8 cellular contexts compared by ENCODE assay signal in genomic region chr17:21252875-21253645, GRCh38. TPM values are rescaled to one million over a fixed set of nuclear protein-coding genes. Genes with fewer than 3 reads are reported as not detected.
DNase-seq lines count a peak whose midpoint lies in the region; ATAC-seq and TF ChIP-seq lines count a peak whose summit lies in the region.

NATD1 (minus strand) TSS chr17:21253410; CDS start chr17:21253264, 146 bp downstream.

- peaks cover 0 to 3% of the 10 kb centered on the region in 2 donors for H3K4me1 ChIP-seq in aorta (ENCODE audit: control insufficient read depth in 1 of 2, insufficient read depth in 2 of 2, low read length in 2 of 2)

- no peaks in the 10 kb centered on the region for H3K27me3 ChIP-seq in aorta (ENCODE audit: control insufficient read depth in 1 of 2, insufficient read depth in 2 of 2, low read length in 1 of 2)

- H3K9me3 ChIP-seq in aorta (ENCODE audit: control insufficient read depth, low read length) = no peaks in the 10 kb centered on the region

- peak; percentile 81 for ATAC-seq in aorta (ENCODE audit: low FRiP score)

- in situ Hi-C loops in astrocyte of the cerebellum (cut with HindIII; ENCODE audit: low sequenced_read_pairs) = no loop called here

- WGBS in aorta, 2 donors = 0 to 1% methylated on average over 51 to 113 of the region's 113 CpGs

- H3K4me3 ChIP-seq in astrocyte of the cerebellum (ENCODE audit: low read depth, low read length) = peak within 1 kb of the TSS; percentile 61
- peak within 1 kb of the TSS; percentile 59 for H3K4me3 ChIP-seq in retinal pigment epithelial cell (ENCODE audit: low read length)
- peak within 1 kb of the TSS; percentile 86 to 95 for H3K4me3 ChIP-seq in aorta (ENCODE audit: low read length in 2 of 2)

- peak; percentile 95 for DNase-seq in GM03348 (ENCODE audit: low spot score)
- peak; percentile 77 for DNase-seq in HCEC 1CT
- DNase-seq in NCI-H1048 (lab: John Stamatoyannopoulos, UW) = peak; percentile 63
- peak; percentile 71 for DNase-seq in T-helper 9 cell
- peak; percentile 47 for DNase-seq in astrocyte of the cerebellum (ENCODE audit: low read depth)
- peak; percentile 75 to 84 for DNase-seq in hippocampal formation (lab: John Stamatoyannopoulos, UW)
- DNase-seq in retinal pigment epithelial cell (ENCODE audit: low read depth) = peak; percentile 38
- DNase-seq in aorta = peak; percentile 94

- H3K27ac ChIP-seq in aorta (ENCODE audit: low read depth in 1 of 2, low read length in 2 of 2) = peak within 1 kb of the TSS in 1 of 2 donors; percentile 72

- TF ChIP-seq CTCF in astrocyte of the cerebellum (IDR thresholded peaks at IDR 0.05; ENCODE audit: low read depth, low read length, missing control alignments) (no peak), retinal pigment epithelial cell (conservative IDR thresholded peaks at IDR 0.05; ENCODE audit: low read depth, low read length) (no peak)

- intact Hi-C loops in aorta (cut with DNase I) = loop anchor here (1.0 to 10.0 kb wide), 5 partner anchors 22 to 208 kb away; partner anchors contain the start of genes TMEM11 (in 2 of the 2), DHRS7B (in 1 of the 2) and USP22 (in 1 of the 2)

- no peaks in the 10 kb centered on the region for H3K36me3 ChIP-seq in aorta (ENCODE audit: control insufficient read depth in 1 of 2, insufficient read depth in 2 of 2, low read length in 1 of 2)

RNA-seq across cellular contexts. Expression of gene NATD1, which starts in this region (rescaled TPM):
- 10 to 100 TPM in 1 of 2 donors, 1 to 10 TPM in 1; 7.2 to 13.4 TPM for total RNA-seq in aorta
- polyA plus RNA-seq in aorta = 1 to 10 TPM; 3.6 to 6.2 TPM

Comparison
In these comparisons a context has a peak if more than half of its experiments do, and no peak if none do; other contexts are left out.
1. DNase-seq: peak in every context shown above with its lines; median percentile 95 in GM03348; 94 in aorta; 80 in hippocampal formation; 77 in HCEC 1CT; 71 in T-helper 9 cell; 63 in NCI-H1048; 47 in astrocyte of the cerebellum; 38 in retinal pigment epithelial cell.